In genomic region chr7:45217358-45217757, GRCh38 we compare ENCODE assay signal across 12 cellular contexts. TPM values are rescaled to one million over a fixed set of nuclear protein-coding genes. Genes with fewer than 3 reads are reported as not detected.
DNase-seq lines count a peak whose midpoint lies in the region; TF ChIP-seq lines count a peak whose summit lies in the region.
"Had no signal": no experiment of that assay in that cellular context is flagged by ENCODE, and none has a peak within 500 bp of the region (broad histone marks: within the 10 kb centered on the region; RNA-seq: fewer than 3 reads in every experiment).

No MANE protein-coding gene starts in this region.

- no peak overlapping the region for H2AK5ac ChIP-seq in trophoblast cell (ENCODE audit: low read length)

- H3K9ac ChIP-seq in SK-N-SH (no peak overlapping the region), trophoblast cell (ENCODE audit: low read length) (no peak overlapping the region)
- H3K9ac ChIP-seq: KMS-11 had no signal

- no TSS peak for BruUV-seq in A673 (replicated peaks; lab: Mats Ljungman, UMichigan)

- no peaks in the 10 kb centered on the region for H3K79me1 ChIP-seq in trophoblast cell (ENCODE audit: low read length)

- no peak overlapping the region for H3K4me2 ChIP-seq in SK-N-SH
- H3K4me2 ChIP-seq in trophoblast cell (ENCODE audit: low read length), result no peak overlapping the region
- H3K4me2 ChIP-seq: KMS-11 had no signal

- no peak overlapping the region for H4K8ac ChIP-seq in trophoblast cell (ENCODE audit: low read depth, low read length)

- no peak overlapping the region for H3K23ac ChIP-seq in trophoblast cell (ENCODE audit: low read length)

- POLR2A ChIA-PET in A673 (lab: Charles Lee; ENCODE audit: low non-redundant PET) (no interaction called here), SK-N-SH (lab: Yijun Ruan, JAX) (no interaction called here)

- CTCF ChIA-PET in A673 (lab: Charles Lee) (no interaction called here), SK-N-SH (lab: Yijun Ruan, JAX) (interaction anchor here (0.8 to 5.7 kb wide), 20 partner anchors 10 to 637 kb away, joined by 3 to 43 read pairs (median 6); partner anchors contain the start of gene RAMP3)

- peaks cover 44% of the 10 kb centered on the region for H3K27me3 ChIP-seq in A673 (replicated peaks; ENCODE audit: insufficient read depth, low read depth, low read length, poor library complexity)
- peaks cover 32% of the 10 kb centered on the region for H3K27me3 ChIP-seq in SK-N-SH (ENCODE audit: insufficient read depth)
- no peaks in the 10 kb centered on the region for H3K27me3 ChIP-seq in right atrium auricular region
- no peaks in the 10 kb centered on the region for H3K27me3 ChIP-seq in trophoblast cell (ENCODE audit: insufficient read depth, low read length)
- H3K27me3 ChIP-seq: Peyer's patch had no signal

- 0 out of 2 replicates have a peak, but pooled peaks have one; percentile 20 for TF ChIP-seq CTCF in A673 (conservative IDR thresholded peaks at IDR 0.05; ENCODE audit: low read depth, low read length)
- peak; percentile 41 for TF ChIP-seq CTCF in SK-N-SH (IDR thresholded peaks at IDR 0.05)
- TF ChIP-seq CTCF in right atrium auricular region (IDR thresholded peaks at IDR 0.05), result peak in 1 of 2 donors; percentile 54

- H3K79me2 ChIP-seq in SK-N-SH (ENCODE audit: insufficient read depth) (no peaks in the 10 kb centered on the region), trophoblast cell (ENCODE audit: control insufficient read depth, insufficient read depth, low read length, poor library complexity) (no peaks in the 10 kb centered on the region)

- no peaks in the 10 kb centered on the region for H3K36me3 Mint-ChIP-seq in immature natural killer cell

- H3K27ac Mint-ChIP-seq in immature natural killer cell, result no peak overlapping the region

- no peak overlapping the region for H3K4me3 ChIP-seq in A673 (ENCODE audit: low read depth, low read length, poor library complexity, severe bottlenecking)
- H3K4me3 ChIP-seq in SK-N-SH (ENCODE audit: low read depth in 2 of 2, low read length in 1 of 2), result no peak overlapping the region
- H3K4me3 ChIP-seq in right atrium auricular region, result no peak overlapping the region
- no peak overlapping the region for H3K4me3 ChIP-seq in trophoblast cell (ENCODE audit: low read depth, low read length)
- H3K4me3 ChIP-seq: Peyer's patch had no signal

- no peak overlapping the region for H2BK5ac ChIP-seq in trophoblast cell (ENCODE audit: low read depth, low read length, poor library complexity)

- no peak overlapping the region for H4K91ac ChIP-seq in trophoblast cell (ENCODE audit: low read depth, low read length)

- peak; percentile 53 for TF ChIP-seq RAD21 in SK-N-SH (IDR thresholded peaks at IDR 0.05; ENCODE audit: low read length)

- 0% methylated on average over 1 of the region's 6 CpGs for WGBS in SK-N-SH (ENCODE audit: low lambda C conversion rate)
- no CpG with 5 or more reads among the region's 6 CpGs for WGBS in trophoblast cell (ENCODE audit: extremely low coverage, insufficient coverage, insufficient read length)

- H3K4me3 Mint-ChIP-seq in immature natural killer cell, result no peak overlapping the region

- no peak overlapping the region for H2BK12ac ChIP-seq in trophoblast cell (ENCODE audit: low read length)

- H3K9me3 ChIP-seq in A673 (ENCODE audit: low read depth, low read length, poor library complexity, severe bottlenecking) (no peaks in the 10 kb centered on the region), SK-N-SH (no peaks in the 10 kb centered on the region), right atrium auricular region (no peaks in the 10 kb centered on the region), trophoblast cell (ENCODE audit: insufficient read depth, low read depth, low read length) (peaks cover 2% of the 10 kb centered on the region)
- H3K9me3 ChIP-seq: Peyer's patch had no signal

- DNase-seq in A673 (ENCODE audit: low spot score) (no peak), H4 (ENCODE audit: low spot score) (peak; percentile 59), SK-N-SH (peak; percentile 65), right atrium auricular region (ENCODE audit: low spot score) (peak; percentile 44), immature natural killer cell (no peak), activated gamma-delta T cell treated with Interleukin-2 at 50 U/mL for 16 hours (no peak), amniotic stem cell (lab: John Stamatoyannopoulos, UW) (no peak), trophoblast cell (no peak)
- DNase-seq: cortex of kidney, Peyer's patch, small intestine had no signal

- no peak overlapping the region for H3K18ac ChIP-seq in trophoblast cell (ENCODE audit: low read length)

- H4K20me1 ChIP-seq in SK-N-SH (ENCODE audit: insufficient read depth), result no peaks in the 10 kb centered on the region

- H2AFZ ChIP-seq in SK-N-SH (ENCODE audit: low read depth) (no peak overlapping the region), trophoblast cell (ENCODE audit: insufficient read depth, low read length, poor library complexity) (no peak overlapping the region)

- no peak overlapping the region for H2BK120ac ChIP-seq in trophoblast cell (ENCODE audit: insufficient read depth, low read length, poor library complexity)

- intact Hi-C loops in A673 (cut with micrococcal nuclease; ENCODE audit: unreplicated experiment), result no loop called here

- no peak overlapping the region for H3K4ac ChIP-seq in trophoblast cell (ENCODE audit: low read depth, low read length)

- peaks cover 8% of the 10 kb centered on the region for H3K4me1 ChIP-seq in A673 (ENCODE audit: insufficient read depth, low read length, poor library complexity, severe bottlenecking)
- H3K4me1 ChIP-seq in SK-N-SH (ENCODE audit: control insufficient read depth in 1 of 2, insufficient read depth in 2 of 2, low read depth in 1 of 2, low read length in 1 of 2), result peaks cover 0 to 36% of the 10 kb centered on the region in 2 experiments; a peak in 1 of 4 replicates
- H3K4me1 ChIP-seq in right atrium auricular region, result no peaks in the 10 kb centered on the region
- H3K4me1 ChIP-seq in trophoblast cell (ENCODE audit: control insufficient read depth in 1 of 2, insufficient read depth in 2 of 2, low read length in 2 of 2), result no peaks in the 10 kb centered on the region
- H3K4me1 ChIP-seq: Peyer's patch had no signal

- H4K12ac ChIP-seq in trophoblast cell (ENCODE audit: low read depth, low read length), result no peak overlapping the region

- H3K14ac ChIP-seq in trophoblast cell (ENCODE audit: low read length), result no peak overlapping the region

- no peaks in the 10 kb centered on the region for H3K9me2 ChIP-seq in SK-N-SH

- H3F3A ChIP-seq in SK-N-SH (replicated peaks; ENCODE audit: insufficient read depth), result no peaks in the 10 kb centered on the region

- no peaks in the 10 kb centered on the region for H3K4me1 Mint-ChIP-seq in immature natural killer cell

- TF ChIP-seq EP300 in SK-N-SH (IDR thresholded peaks at IDR 0.05; ENCODE audit: borderline replicate concordance in 1 of 2, low read depth in 1 of 2, low read length in 1 of 2), result no peak

- H3K27ac ChIP-seq in A673 (ENCODE audit: low read depth, low read length, poor library complexity, severe bottlenecking), result no peak overlapping the region
- no peak overlapping the region for H3K27ac ChIP-seq in SK-N-SH (ENCODE audit: low read depth in 2 of 2, low read length in 1 of 2)
- H3K27ac ChIP-seq in right atrium auricular region, result no peak overlapping the region
- no peak overlapping the region for H3K27ac ChIP-seq in trophoblast cell (ENCODE audit: low read depth, low read length)
- H3K27ac ChIP-seq: KMS-11, Peyer's patch had no signal

- H3K36me3 ChIP-seq in A673 (ENCODE audit: insufficient read depth, low read length, poor library complexity, severe bottlenecking) (no peaks in the 10 kb centered on the region), SK-N-SH (replicated peaks in 1 of 2; ENCODE audit: control insufficient read depth in 1 of 2, insufficient read depth in 2 of 2, low read length in 1 of 2) (no peaks in the 10 kb centered on the region), right atrium auricular region (no peaks in the 10 kb centered on the region), trophoblast cell (ENCODE audit: control insufficient read depth in 1 of 2, insufficient read depth in 2 of 2, low read length in 2 of 2) (no peaks in the 10 kb centered on the region)
- H3K36me3 ChIP-seq: Peyer's patch had no signal

- no peaks in the 10 kb centered on the region for H3K9me3 Mint-ChIP-seq in immature natural killer cell

- peaks cover 1 to 7% (median 4%) of the 10 kb centered on the region in 3 donors for H3K27me3 Mint-ChIP-seq in immature natural killer cell (ENCODE audit: low read depth in 3 of 3)

TF ChIP-seq in SK-N-SH, 30 proteins besides CTCF, POLR2A, EP300 and RAD21 (continues in another document):
- TF ChIP-seq, protein P1, sequence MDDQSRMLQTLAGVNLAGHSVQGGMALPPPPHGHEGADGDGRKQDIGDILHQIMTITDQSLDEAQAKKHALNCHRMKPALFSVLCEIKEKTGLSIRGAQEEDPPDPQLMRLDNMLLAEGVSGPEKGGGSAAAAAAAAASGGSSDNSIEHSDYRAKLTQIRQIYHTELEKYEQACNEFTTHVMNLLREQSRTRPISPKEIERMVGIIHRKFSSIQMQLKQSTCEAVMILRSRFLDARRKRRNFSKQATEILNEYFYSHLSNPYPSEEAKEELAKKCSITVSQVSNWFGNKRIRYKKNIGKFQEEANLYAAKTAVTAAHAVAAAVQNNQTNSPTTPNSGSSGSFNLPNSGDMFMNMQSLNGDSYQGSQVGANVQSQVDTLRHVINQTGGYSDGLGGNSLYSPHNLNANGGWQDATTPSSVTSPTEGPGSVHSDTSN (IDR thresholded peaks at IDR 0.05), result no peak
- TF ChIP-seq IRF3 (IDR thresholded peaks at IDR 0.05; ENCODE audit: low read depth, low read length) (no peak), NFIC (IDR thresholded peaks at IDR 0.05; ENCODE audit: borderline replicate concordance) (no peak), CHD2 (IDR thresholded peaks at IDR 0.05; ENCODE audit: low read length, partially characterized antibody) (no peak), SMC3 (IDR thresholded peaks at IDR 0.05; ENCODE audit: low read depth, low read length) (no peak; the same call in 1 of the 2 replicates), NRF1 (IDR thresholded peaks at IDR 0.05; ENCODE audit: low read depth, low read length) (no peak), MXI1 (IDR thresholded peaks at IDR 0.05; ENCODE audit: low read depth, low read length) (no peak)

RNA-seq across cellular contexts. Expression of gene RAMP3, which starts 59.8 kb away (rescaled TPM):
- not detected in 2 replicates for total RNA-seq in A673 (2021)
- total RNA-seq in H4 (2014; rRNA removed; shearing (Covaris generic)), result not detected in 2 replicates
- not detected in 2 replicates for polyA plus RNA-seq in SK-N-SH (2012; rRNA removed)
- polyA plus RNA-seq in SK-N-SH (2012; cell fraction: cytosol; rRNA removed), result 0.03 and 0.04 TPM in 2 replicates
- not detected in 2 replicates for polyA plus RNA-seq in SK-N-SH (2012; cell fraction: nucleus; rRNA removed)
- total RNA-seq in right atrium auricular region, result 10 to 100 TPM; 62.0 to 77.2 TPM
- not detected for polyA plus RNA-seq in immature natural killer cell
- polyA plus RNA-seq in trophoblast cell (2013), result not detected in 2 replicates

Comparison
In these comparisons a context has a peak if more than half of its experiments do, and no peak if none do; other contexts are left out.
1. DNase-seq: peak in H4 (single experiment), SK-N-SH (single experiment) and right atrium auricular region (single experiment); none in A673 (single experiment), immature natural killer cell (0 of 3), activated gamma-delta T cell treated with Interleukin-2 at 50 U/mL for 16 hours (single experiment), amniotic stem cell (single experiment) and trophoblast cell (0 of 2).
2. RNA of gene RAMP3, which starts 59.8 kb away (total RNA-seq): 62.0 to 77.2 TPM in right atrium auricular region; not detected in A673 and not detected in H4; every median in the first group is over 10 times any median in the second.